In the genomic region with DNA sequence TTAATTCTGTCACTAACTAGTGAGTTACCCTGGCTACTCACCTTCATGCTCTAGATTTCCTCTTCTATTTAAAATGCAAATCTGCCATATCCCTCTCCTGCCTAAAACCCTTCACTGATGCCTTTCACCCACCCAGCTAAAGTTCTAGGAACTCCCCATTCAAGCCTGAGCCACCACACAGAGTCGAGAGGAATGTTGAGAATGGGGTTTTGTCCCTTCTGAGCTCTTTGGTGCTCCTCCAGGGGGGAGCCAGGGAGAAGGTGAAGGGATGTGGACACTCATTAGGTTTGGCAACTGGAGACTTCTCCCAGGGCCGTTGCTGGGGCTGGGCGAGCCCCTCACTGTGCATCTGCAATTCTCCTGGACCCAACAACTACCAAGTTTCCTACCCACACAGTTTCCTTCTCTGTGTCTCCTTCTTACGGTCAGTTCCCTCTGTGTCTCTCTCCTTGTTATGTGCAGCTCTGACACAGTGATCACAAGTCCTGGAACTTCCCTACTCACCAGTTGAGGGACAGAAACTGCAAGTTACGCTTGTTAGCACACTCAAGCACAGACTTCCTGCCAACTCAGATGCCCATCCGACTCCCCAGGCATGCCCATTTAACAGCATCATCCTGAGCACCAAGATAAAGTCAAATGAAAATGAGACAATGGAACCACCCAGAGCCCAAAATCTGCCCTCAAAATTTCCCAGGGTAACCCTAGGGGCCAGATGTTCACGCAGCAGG, we compare ENCODE assay signal across 8 cellular contexts. TPM values are rescaled to one million over a fixed set of nuclear protein-coding genes. Genes with fewer than 3 reads are reported as not detected.
DNase-seq lines count a peak whose midpoint lies in the region; ATAC-seq and TF ChIP-seq lines count a peak whose summit lies in the region.

No MANE protein-coding gene starts in this region.

- H3K9me3 Mint-ChIP-seq in activated naive CD8-positive, alpha-beta T cell treated with anti-CD3 and anti-CD28 coated beads, Interleukin-2, amount 50 U/mL, for 24 hours, result no peaks in the 10 kb centered on the region
- H3K9me3 Mint-ChIP-seq in osteocyte (ENCODE audit: unreplicated experiment), result no peaks in the 10 kb centered on the region

- H3K4me3 Mint-ChIP-seq in activated naive CD8-positive, alpha-beta T cell treated with anti-CD3 and anti-CD28 coated beads, Interleukin-2, amount 50 U/mL, for 24 hours, result peak overlapping the region; percentile 30
- no peak overlapping the region for H3K4me3 Mint-ChIP-seq in osteocyte (ENCODE audit: unreplicated experiment)

- DNase-seq in activated naive CD8-positive, alpha-beta T cell treated with anti-CD3 and anti-CD28 coated beads, Interleukin-2, amount 50 U/mL, for 24 hours, result no peak
- peak; percentile 48 for DNase-seq in osteocyte (ENCODE audit: extremely low spot score, unreplicated experiment)
- DNase-seq in NCI-H345 treated with DMSO at 0.1 percent for 48 hours (lab: John Stamatoyannopoulos, UW; ENCODE audit: unreplicated experiment), result no peak

- H3K36me3 Mint-ChIP-seq in activated naive CD8-positive, alpha-beta T cell treated with anti-CD3 and anti-CD28 coated beads, Interleukin-2, amount 50 U/mL, for 24 hours (ENCODE audit: low read depth), result peaks cover 14% of the 10 kb centered on the region
- no peaks in the 10 kb centered on the region for H3K36me3 Mint-ChIP-seq in osteocyte (ENCODE audit: unreplicated experiment)

- no peaks in the 10 kb centered on the region for H3K27me3 Mint-ChIP-seq in activated naive CD8-positive, alpha-beta T cell treated with anti-CD3 and anti-CD28 coated beads, Interleukin-2, amount 50 U/mL, for 24 hours
- H3K27me3 Mint-ChIP-seq in osteocyte (ENCODE audit: unreplicated experiment), result peaks cover 35% of the 10 kb centered on the region

- peak overlapping the region; percentile 89 for H3K27ac Mint-ChIP-seq in activated naive CD8-positive, alpha-beta T cell treated with anti-CD3 and anti-CD28 coated beads, Interleukin-2, amount 50 U/mL, for 24 hours
- no peak overlapping the region for H3K27ac Mint-ChIP-seq in osteocyte (ENCODE audit: unreplicated experiment)

- H3K4me1 Mint-ChIP-seq in activated naive CD8-positive, alpha-beta T cell treated with anti-CD3 and anti-CD28 coated beads, Interleukin-2, amount 50 U/mL, for 24 hours, result peaks cover 90% of the 10 kb centered on the region
- H3K4me1 Mint-ChIP-seq in osteocyte (ENCODE audit: unreplicated experiment), result no peaks in the 10 kb centered on the region

- no peak for TF ChIP-seq CTCF in osteocyte (IDR thresholded peaks at IDR 0.05)

- ATAC-seq in GM18502 (IDR thresholded peaks at IDR 0.05; ENCODE audit: poor library complexity, unreplicated experiment), result peak; percentile 59
- ATAC-seq in HG02623 (IDR thresholded peaks at IDR 0.05; ENCODE audit: unreplicated experiment), result peak; percentile 52
- ATAC-seq in activated naive CD8-positive, alpha-beta T cell treated with anti-CD3 and anti-CD28 coated beads, Interleukin-2, amount 50 U/mL, for 24 hours, result peak; percentile 60
- ATAC-seq in HG02981 (IDR thresholded peaks at IDR 0.05; ENCODE audit: unreplicated experiment), result no peak
- ATAC-seq in HG03159 (IDR thresholded peaks at IDR 0.05; ENCODE audit: unreplicated experiment), result no peak
- no peak for ATAC-seq in GM19324 (IDR thresholded peaks at IDR 0.05; ENCODE audit: low FRiP score, unreplicated experiment)

RNA-seq across cellular contexts. Expression of a gene that starts 6.5 kb away (rescaled TPM):
- not detected in 2 replicates for total RNA-seq in osteocyte

RNA-seq across cellular contexts. Expression of a gene that starts 50.4 kb away (rescaled TPM):
- not detected in 2 replicates for total RNA-seq in osteocyte

Comparison
In these comparisons a context has a peak if more than half of its experiments do, and no peak if none do; other contexts are left out.
1. ATAC-seq: peak in GM18502 (single experiment), HG02623 (single experiment) and activated naive CD8-positive, alpha-beta T cell treated with anti-CD3 and anti-CD28 coated beads, Interleukin-2, amount 50 U/mL, for 24 hours (single experiment); none in HG02981 (single experiment), HG03159 (single experiment) and GM19324 (single experiment).